24 cellular contexts compared by ENCODE assay signal in the genomic region with DNA sequence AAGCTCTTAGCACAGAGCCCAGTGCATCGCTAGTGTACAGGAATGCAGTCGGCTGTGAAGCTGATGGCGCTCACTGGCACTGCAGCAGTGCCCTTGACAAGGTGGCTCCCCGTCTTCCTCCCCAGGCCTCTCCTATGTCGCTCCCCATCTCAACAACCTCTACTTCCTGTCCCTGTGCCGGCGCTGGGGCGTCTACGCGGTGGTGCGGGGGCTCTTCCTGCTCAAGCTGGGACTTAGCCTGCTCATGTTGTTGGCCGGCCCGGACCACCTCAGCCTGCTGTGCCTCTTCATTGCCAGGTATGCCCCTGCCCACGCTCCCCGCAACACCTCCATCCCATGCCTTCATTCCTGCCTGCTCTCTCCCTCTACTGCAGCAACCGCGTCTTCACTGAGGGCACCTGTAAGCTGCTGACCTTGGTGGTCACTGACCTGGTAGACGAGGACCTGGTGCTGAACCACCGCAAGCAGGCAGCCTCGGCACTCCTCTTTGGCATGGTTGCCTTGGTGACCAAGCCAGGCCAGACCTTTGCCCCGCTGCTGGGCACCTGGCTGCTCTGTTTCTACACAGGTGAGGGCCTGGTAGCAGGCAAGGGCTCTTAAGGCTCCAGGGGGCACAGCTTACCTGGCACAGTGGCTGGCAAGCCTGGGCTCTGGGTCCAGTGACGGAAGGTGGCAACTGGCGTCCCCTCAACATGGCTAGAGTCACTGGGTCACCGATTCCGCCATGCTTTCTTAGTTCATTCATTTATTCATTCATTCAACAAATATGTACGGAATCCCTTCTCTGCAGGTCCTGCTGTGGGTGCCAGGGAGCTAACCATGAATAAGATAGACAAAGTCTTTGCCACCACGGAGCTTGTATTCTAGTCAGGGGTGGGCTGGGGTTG. TPM values are rescaled to one million over a fixed set of nuclear protein-coding genes. Genes with fewer than 3 reads are reported as not detected.
A peak's percentile ranks its signal among the peaks of the same experiment; 100 is the strongest.
DNase-seq lines count a peak whose midpoint lies in the region; ATAC-seq, FAIRE-seq and TF ChIP-seq lines count a peak whose summit lies in the region.
"Had no signal": no experiment of that assay in that cellular context is flagged by ENCODE, and none has a peak within 500 bp of the region (broad histone marks: within the 10 kb centered on the region; RNA-seq: fewer than 3 reads in every experiment).

No MANE protein-coding gene starts in this region.

- peaks cover 0 to 5% of the 10 kb centered on the region in 2 donors for H3K36me3 Mint-ChIP-seq in CD4-positive, alpha-beta memory T cell
- H3K36me3 Mint-ChIP-seq in Calu3 (ENCODE audit: insufficient read depth, unreplicated experiment), result peaks cover 20% of the 10 kb centered on the region
- H3K36me3 Mint-ChIP-seq in activated T-helper 17 cell treated with anti-CD3 and anti-CD28 coated beads, Interleukin-2, amount 50 U/mL, for 72 hours (ENCODE audit: low read depth), result peaks cover 7% of the 10 kb centered on the region

- no peak for TF ChIP-seq POLR2A in HepG2 (IDR thresholded peaks at IDR 0.05; ENCODE audit: insufficient read depth in 1 of 2, low read depth in 2 of 2, low read length in 2 of 2)

- H3K9me3 ChIP-seq in CD4-positive, alpha-beta memory T cell (ENCODE audit: control insufficient read depth in 1 of 2, low read length in 2 of 2), result no peaks in the 10 kb centered on the region
- no peaks in the 10 kb centered on the region for H3K9me3 ChIP-seq in HepG2 (ENCODE audit: low read length)
- H3K9me3 ChIP-seq: BE2C, esophagus muscularis mucosa, left ventricle myocardium inferior, pancreas, sigmoid colon, transverse colon had no signal

- TF ChIP-seq RAD21 in HepG2 (CRISPR knock-in tag; IDR thresholded peaks at IDR 0.05), result no peak

- H3K79me2 ChIP-seq in HepG2 (ENCODE audit: insufficient read depth, low read length), result no peaks in the 10 kb centered on the region

- H3K27me3 Mint-ChIP-seq in CD4-positive, alpha-beta memory T cell, result no peaks in the 10 kb centered on the region
- no peaks in the 10 kb centered on the region for H3K27me3 Mint-ChIP-seq in Calu3 (ENCODE audit: unreplicated experiment)
- no peaks in the 10 kb centered on the region for H3K27me3 Mint-ChIP-seq in activated T-helper 17 cell treated with anti-CD3 and anti-CD28 coated beads, Interleukin-2, amount 50 U/mL, for 72 hours

- TF ChIP-seq EP300 in HepG2 (IDR thresholded peaks at IDR 0.05; ENCODE audit: low read depth in 2 of 2, low read length in 2 of 2) (no peak), HepG2 (CRISPR knock-in tag; IDR thresholded peaks at IDR 0.05; ENCODE audit: borderline replicate concordance) (no peak)

- WGBS in HepG2 (ENCODE audit: low lambda C conversion rate), result 94% methylated on average over 27 of the region's 27 CpGs

- TF ChIP-seq CTCF in Calu3 (IDR thresholded peaks at IDR 0.05; ENCODE audit: unreplicated experiment), result no peak
- no peak for TF ChIP-seq CTCF in HepG2 (CRISPR knock-in tag; IDR thresholded peaks at IDR 0.05)

- no peak overlapping the region for H3K27ac ChIP-seq in CD4-positive, alpha-beta memory T cell (ENCODE audit: low read depth, low read length)
- no peak overlapping the region for H3K27ac ChIP-seq in HepG2 (ENCODE audit: extremely low read length, insufficient read depth, low read length)
- H3K27ac ChIP-seq: dorsolateral prefrontal cortex, esophagus muscularis mucosa, left ventricle myocardium inferior, pancreas, sigmoid colon, transverse colon had no signal

- peak; percentile 53 for ATAC-seq in activated T-helper 17 cell treated with anti-CD3 and anti-CD28 coated beads, Interleukin-2, amount 50 U/mL, for 72 hours (replicated peaks)
- ATAC-seq in HepG2 (no peak), HG02763 (IDR thresholded peaks at IDR 0.05; ENCODE audit: unreplicated experiment) (no peak), HG03108 (IDR thresholded peaks at IDR 0.05; ENCODE audit: unreplicated experiment) (no peak), HG02610 (IDR thresholded peaks at IDR 0.05; ENCODE audit: unreplicated experiment) (no peak)
- ATAC-seq: pancreas had no signal

- H3K27me3 ChIP-seq in CD4-positive, alpha-beta memory T cell (ENCODE audit: insufficient read depth, low read length), result no peaks in the 10 kb centered on the region
- no peaks in the 10 kb centered on the region for H3K27me3 ChIP-seq in HepG2 (ENCODE audit: control insufficient read depth in 1 of 2, insufficient read depth in 2 of 2, low read length in 2 of 2)
- H3K27me3 ChIP-seq: BE2C, dorsolateral prefrontal cortex, esophagus muscularis mucosa, pancreas, sigmoid colon, transverse colon had no signal

- peaks cover 7 to 24% (median 12%) of the 10 kb centered on the region in 4 donors for H3K4me1 Mint-ChIP-seq in CD4-positive, alpha-beta memory T cell
- H3K4me1 Mint-ChIP-seq in Calu3 (ENCODE audit: low read depth, unreplicated experiment), result no peaks in the 10 kb centered on the region
- H3K4me1 Mint-ChIP-seq in activated T-helper 17 cell treated with anti-CD3 and anti-CD28 coated beads, Interleukin-2, amount 50 U/mL, for 72 hours, result no peaks in the 10 kb centered on the region

- no peak overlapping the region for H3K4me2 ChIP-seq in HepG2 (ENCODE audit: low read depth, low read length)

- H4K20me1 ChIP-seq in HepG2 (ENCODE audit: insufficient read depth, low read length), result no peaks in the 10 kb centered on the region

- no peaks in the 10 kb centered on the region for H3K36me3 ChIP-seq in CD4-positive, alpha-beta memory T cell (ENCODE audit: insufficient read depth, low read length)
- H3K36me3 ChIP-seq in HepG2 (replicated peaks in 1 of 2; ENCODE audit: control insufficient read depth in 1 of 2, insufficient read depth in 2 of 2, low read length in 2 of 2), result no peaks in the 10 kb centered on the region
- H3K36me3 ChIP-seq: left ventricle myocardium inferior, pancreas, transverse colon had no signal

- CTCF ChIA-PET in CD4-positive, alpha-beta memory T cell (lab: Charles Lee; ENCODE audit: partially characterized antibody), result interaction anchor here (1.1 to 1.9 kb wide), 7 partner anchors 31 to 244 kb away, joined by 3 to 6 read pairs (median 3); a partner anchor contains a TSS
- CTCF ChIA-PET in Calu3 (lab: Charles Lee) (no interaction called here), HepG2 (lab: Yijun Ruan, JAX; ENCODE audit: low intra/inter-chr PET ratio, low total read pairs) (no interaction called here)

- POLR2A ChIA-PET in CD4-positive, alpha-beta memory T cell (lab: Charles Lee; ENCODE audit: partially characterized antibody), result interaction anchor here (0.9 to 3.2 kb wide), 9 partner anchors 10 to 80 kb away, joined by 3 to 24 read pairs (median 4); a partner anchor contains a TSS
- POLR2A ChIA-PET in HepG2 (lab: Yijun Ruan, JAX), result interaction anchor here (1.7 kb wide), 1 partner anchor 10 kb away, joined by 3 read pairs; no protein-coding TSS in a partner anchor

- in situ Hi-C loops in HepG2 (cut with HindIII; ENCODE audit: extremely low pct_ligation_motif_present, low pct_unique_long_range_greater_than_20kb), result loop anchor here (10.0 kb wide), 1 partner anchor 69 kb away; no protein-coding TSS in a partner anchor

- H3K4me1 ChIP-seq in CD4-positive, alpha-beta memory T cell (ENCODE audit: insufficient read depth, low read length), result peaks cover 15% of the 10 kb centered on the region
- H3K4me1 ChIP-seq in HepG2 (ENCODE audit: insufficient read depth, low read length), result no peaks in the 10 kb centered on the region
- H3K4me1 ChIP-seq: BE2C, pancreas, sigmoid colon, transverse colon had no signal

- intact Hi-C loops in CD4-positive, alpha-beta memory T cell (cut with micrococcal nuclease), result no loop called here
- intact Hi-C loops in Calu3 (cut with micrococcal nuclease; ENCODE audit: unreplicated experiment), result no loop called here
- intact Hi-C loops in HepG2 (cut with micrococcal nuclease; ENCODE audit: unreplicated experiment), result loop anchor here (2.0 kb wide), 1 partner anchor 25 kb away; no protein-coding TSS in a partner anchor

- no peak for FAIRE-seq in HepG2 (lab: Jason Lieb, UNC)
- FAIRE-seq: pancreas had no signal

- peak overlapping the region in 7 of 8 donors; percentile 21 to 68 (median 52) for H3K4me3 Mint-ChIP-seq in CD4-positive, alpha-beta memory T cell
- no peak overlapping the region for H3K4me3 Mint-ChIP-seq in Calu3 (ENCODE audit: low read depth, unreplicated experiment)
- H3K4me3 Mint-ChIP-seq in activated T-helper 17 cell treated with anti-CD3 and anti-CD28 coated beads, Interleukin-2, amount 50 U/mL, for 72 hours, result no peak overlapping the region

- BruUV-seq in Calu3 (replicated peaks; lab: Mats Ljungman, UMichigan) (no TSS peak), HepG2 (replicated peaks; lab: Mats Ljungman, UMichigan) (no TSS peak)

- peak in 3 of 5 donors; percentile 6 to 27 (median 12) for DNase-seq in CD4-positive, alpha-beta memory T cell
- DNase-seq in Calu3 (no peak), HepG2 (ENCODE audit: low spot score) (no peak), cortex of kidney (lab: John Stamatoyannopoulos, UW) (no peak)
- DNase-seq: BE2C, DMS153, dorsolateral prefrontal cortex, KG1, left ventricle myocardium inferior, NCI-H1092, NCI-H2171, NCI-H748 treated with DMSO at 0.1 percent for 48 hours, OCI-M1, SIG-M5, sigmoid colon, transverse colon had no signal

- H3K9ac ChIP-seq in HepG2 (ENCODE audit: insufficient read depth, low read depth, low read length), result no peak overlapping the region

- H2AFZ ChIP-seq in HepG2 (ENCODE audit: low read length), result no peak overlapping the region

- no peak overlapping the region for H3K4me3 ChIP-seq in CD4-positive, alpha-beta memory T cell (ENCODE audit: low read length in 2 of 2)
- H3K4me3 ChIP-seq in HepG2 (replicated peaks in 1 of 3; ENCODE audit: insufficient read depth in 1 of 3, low read depth in 2 of 3, low read length in 3 of 3), result no peak overlapping the region
- H3K4me3 ChIP-seq: dorsolateral prefrontal cortex, esophagus muscularis mucosa, left ventricle myocardium inferior, pancreas, sigmoid colon, transverse colon had no signal

- peak overlapping the region; percentile 47 to 92 (median 78) for H3K27ac Mint-ChIP-seq in CD4-positive, alpha-beta memory T cell
- peak overlapping the region; percentile 11 for H3K27ac Mint-ChIP-seq in Calu3 (ENCODE audit: unreplicated experiment)
- peak overlapping the region; percentile 63 for H3K27ac Mint-ChIP-seq in activated T-helper 17 cell treated with anti-CD3 and anti-CD28 coated beads, Interleukin-2, amount 50 U/mL, for 72 hours

- H3K9me3 Mint-ChIP-seq in CD4-positive, alpha-beta memory T cell, result no peaks in the 10 kb centered on the region
- H3K9me3 Mint-ChIP-seq in Calu3 (ENCODE audit: low read depth, unreplicated experiment), result no peaks in the 10 kb centered on the region
- no peaks in the 10 kb centered on the region for H3K9me3 Mint-ChIP-seq in activated T-helper 17 cell treated with anti-CD3 and anti-CD28 coated beads, Interleukin-2, amount 50 U/mL, for 72 hours

RNA-seq across cellular contexts. Expression of a gene that starts 22.3 kb away (rescaled TPM):
- 1 to 10 TPM in 1 of 2 experiments, under 1 TPM in 1; 0.89 to 1.6 TPM for total RNA-seq in CD4-positive, alpha-beta memory T cell
- polyA plus RNA-seq in CD4-positive, alpha-beta memory T cell, result under 1 TPM; 0.41 to 0.42 TPM
- total RNA-seq in Calu3 (2022) (0.57 and 0.59 TPM in 2 replicates), HepG2 (2016; rRNA removed; fragmentation: Illumina TruSeq; extraction: Trizol) (0.07 TPM in 1 of 2 replicates, not detected in the other)
- total RNA-seq in activated T-helper 17 cell treated with anti-CD3 and anti-CD28 coated beads, Interleukin-2, amount 50 U/mL, for 72 hours, result under 1 TPM; 0.29 to 0.39 TPM
- total RNA-seq in HepG2 (2016; cell fraction: cytosol; rRNA removed; fragmentation: Illumina TruSeq; extraction: Trizol; ENCODE audit: low read depth), result 0.40 TPM in 1 of 2 replicates, not detected in the other
- not detected in 2 replicates for total RNA-seq in HepG2 (2016; cell fraction: insoluble cytoplasmic fraction; rRNA removed; fragmentation: Illumina TruSeq; extraction: Trizol)
- total RNA-seq in HepG2 (2016; cell fraction: membrane; rRNA removed; fragmentation: Illumina TruSeq; extraction: Trizol), result 0.28 TPM in 1 of 2 replicates, not detected in the other
- total RNA-seq in HepG2 (2016; cell fraction: nucleus; rRNA removed; fragmentation: Illumina TruSeq; extraction: Trizol), result not detected in 2 replicates
- 0.05 TPM in 2 replicates for polyA plus RNA-seq in HepG2 (2011; rRNA removed)
- 0.12 and 0.17 TPM in 2 replicates for polyA plus RNA-seq in HepG2 (2011; cell fraction: cytosol; rRNA removed)
- polyA plus RNA-seq in HepG2 (2011; cell fraction: nucleus; rRNA removed), result 0.19 TPM in 1 of 2 replicates, not detected in the other
- 1.3 TPM in 2 replicates for polyA plus RNA-seq in HepG2 (2012)
- 0.15 and 0.16 TPM in 2 replicates for polyA plus RNA-seq in HepG2 (2016; cell fraction: cytosol; fragmentation: Illumina TruSeq; extraction: Trizol; ENCODE audit: low read depth)
- polyA plus RNA-seq in HepG2 (2016; cell fraction: insoluble cytoplasmic fraction; fragmentation: Illumina TruSeq; extraction: Trizol; ENCODE audit: low read depth), result 0.26 TPM in 1 of 2 replicates, not detected in the other
- 0.19 TPM in 1 of 2 replicates, not detected in the other for polyA plus RNA-seq in HepG2 (2016; cell fraction: membrane; fragmentation: Illumina TruSeq; extraction: Trizol; ENCODE audit: low read depth)
- polyA plus RNA-seq in HepG2 (2016; cell fraction: nucleus; fragmentation: Illumina TruSeq; extraction: Trizol; ENCODE audit: insufficient read depth, low read depth), result not detected in 2 replicates
- 0.32 and 1.9 TPM in 2 replicates for polyA minus RNA-seq in HepG2 (2011; rRNA and poly(A)+ RNA removed; ENCODE audit: low replicate concordance)
- not detected in 2 replicates for polyA minus RNA-seq in HepG2 (2011; cell fraction: cytosol; rRNA and poly(A)+ RNA removed)
- polyA minus RNA-seq in HepG2 (2011; cell fraction: nucleus; rRNA and poly(A)+ RNA removed), result 0.39 TPM in 1 of 2 replicates, not detected in the other
- total RNA-seq: glomerular endothelial cell, H4, left ventricle myocardium inferior had no signal

RNA-seq across cellular contexts. Expression of a gene that starts 28.8 kb away (rescaled TPM):
- 10 to 100 TPM; 54.9 to 60.0 TPM for total RNA-seq in CD4-positive, alpha-beta memory T cell
- 10 to 100 TPM; 69.9 to 72.3 TPM for polyA plus RNA-seq in CD4-positive, alpha-beta memory T cell
- 43.7 and 48.2 TPM in 2 replicates for total RNA-seq in Calu3 (2022)
- total RNA-seq in activated T-helper 17 cell treated with anti-CD3 and anti-CD28 coated beads, Interleukin-2, amount 50 U/mL, for 72 hours, result 10 to 100 TPM; 43.0 to 74.4 TPM
- total RNA-seq in HepG2 (2016; rRNA removed; fragmentation: Illumina TruSeq; extraction: Trizol), result 62.8 and 69.4 TPM in 2 replicates
- 14.7 and 16.3 TPM in 2 replicates for total RNA-seq in HepG2 (2016; cell fraction: cytosol; rRNA removed; fragmentation: Illumina TruSeq; extraction: Trizol; ENCODE audit: low read depth)
- 63.0 and 73.2 TPM in 2 replicates for total RNA-seq in HepG2 (2016; cell fraction: insoluble cytoplasmic fraction; rRNA removed; fragmentation: Illumina TruSeq; extraction: Trizol)
- 32.7 and 37.9 TPM in 2 replicates for total RNA-seq in HepG2 (2016; cell fraction: membrane; rRNA removed; fragmentation: Illumina TruSeq; extraction: Trizol)
- 35.2 and 40.1 TPM in 2 replicates for total RNA-seq in HepG2 (2016; cell fraction: nucleus; rRNA removed; fragmentation: Illumina TruSeq; extraction: Trizol)
- 59.6 and 75.9 TPM in 2 replicates for polyA plus RNA-seq in HepG2 (2011; rRNA removed)
- 51.7 and 56.1 TPM in 2 replicates for polyA plus RNA-seq in HepG2 (2011; cell fraction: cytosol; rRNA removed)
- 46.8 and 55.9 TPM in 2 replicates for polyA plus RNA-seq in HepG2 (2011; cell fraction: nucleus; rRNA removed)
- 33.3 and 42.9 TPM in 2 replicates for polyA plus RNA-seq in HepG2 (2012)
- polyA plus RNA-seq in HepG2 (2016; cell fraction: cytosol; fragmentation: Illumina TruSeq; extraction: Trizol; ENCODE audit: low read depth), result 13.4 and 14.5 TPM in 2 replicates
- 64.8 and 71.3 TPM in 2 replicates for polyA plus RNA-seq in HepG2 (2016; cell fraction: insoluble cytoplasmic fraction; fragmentation: Illumina TruSeq; extraction: Trizol; ENCODE audit: low read depth)
- 24.6 and 24.8 TPM in 2 replicates for polyA plus RNA-seq in HepG2 (2016; cell fraction: membrane; fragmentation: Illumina TruSeq; extraction: Trizol; ENCODE audit: low read depth)
- polyA plus RNA-seq in HepG2 (2016; cell fraction: nucleus; fragmentation: Illumina TruSeq; extraction: Trizol; ENCODE audit: insufficient read depth, low read depth), result 49.5 and 54.0 TPM in 2 replicates
- polyA minus RNA-seq in HepG2 (2011; rRNA and poly(A)+ RNA removed; ENCODE audit: low replicate concordance), result 150 and 215 TPM in 2 replicates
- polyA minus RNA-seq in HepG2 (2011; cell fraction: cytosol; rRNA and poly(A)+ RNA removed), result 37.5 and 44.2 TPM in 2 replicates
- 29.6 and 42.6 TPM in 2 replicates for polyA minus RNA-seq in HepG2 (2011; cell fraction: nucleus; rRNA and poly(A)+ RNA removed)

RNA-seq across cellular contexts. Expression of a gene that starts 30.1 kb away (rescaled TPM):
- total RNA-seq in CD4-positive, alpha-beta memory T cell, result 10 to 100 TPM; 20.5 to 22.0 TPM
- 10 to 100 TPM in 1 of 2 donors, 1 to 10 TPM in 1; 2.0 to 12.6 TPM for polyA plus RNA-seq in CD4-positive, alpha-beta memory T cell
- total RNA-seq in Calu3 (2022) (6.7 and 7.0 TPM in 2 replicates), HepG2 (2016; rRNA removed; fragmentation: Illumina TruSeq; extraction: Trizol) (2.9 and 4.0 TPM in 2 replicates)
- 10 to 100 TPM; 11.1 to 16.2 TPM for total RNA-seq in activated T-helper 17 cell treated with anti-CD3 and anti-CD28 coated beads, Interleukin-2, amount 50 U/mL, for 72 hours
- total RNA-seq in HepG2 (2016; cell fraction: cytosol; rRNA removed; fragmentation: Illumina TruSeq; extraction: Trizol; ENCODE audit: low read depth), result 0.61 and 1.5 TPM in 2 replicates
- 2.6 and 3.8 TPM in 2 replicates for total RNA-seq in HepG2 (2016; cell fraction: insoluble cytoplasmic fraction; rRNA removed; fragmentation: Illumina TruSeq; extraction: Trizol)
- total RNA-seq in HepG2 (2016; cell fraction: membrane; rRNA removed; fragmentation: Illumina TruSeq; extraction: Trizol), result 1.7 and 1.8 TPM in 2 replicates
- total RNA-seq in HepG2 (2016; cell fraction: nucleus; rRNA removed; fragmentation: Illumina TruSeq; extraction: Trizol), result 3.5 and 3.9 TPM in 2 replicates
- 5.5 and 6.7 TPM in 2 replicates for polyA plus RNA-seq in HepG2 (2011; rRNA removed)
- 4.9 and 5.6 TPM in 2 replicates for polyA plus RNA-seq in HepG2 (2011; cell fraction: cytosol; rRNA removed)
- 5.9 and 6.9 TPM in 2 replicates for polyA plus RNA-seq in HepG2 (2011; cell fraction: nucleus; rRNA removed)
- polyA plus RNA-seq in HepG2 (2012), result 5.4 and 5.8 TPM in 2 replicates
- 0.36 and 0.45 TPM in 2 replicates for polyA plus RNA-seq in HepG2 (2016; cell fraction: cytosol; fragmentation: Illumina TruSeq; extraction: Trizol; ENCODE audit: low read depth)
- 5.4 and 6.5 TPM in 2 replicates for polyA plus RNA-seq in HepG2 (2016; cell fraction: insoluble cytoplasmic fraction; fragmentation: Illumina TruSeq; extraction: Trizol; ENCODE audit: low read depth)
- 1.2 and 1.4 TPM in 2 replicates for polyA plus RNA-seq in HepG2 (2016; cell fraction: membrane; fragmentation: Illumina TruSeq; extraction: Trizol; ENCODE audit: low read depth)
- polyA plus RNA-seq in HepG2 (2016; cell fraction: nucleus; fragmentation: Illumina TruSeq; extraction: Trizol; ENCODE audit: insufficient read depth, low read depth), result 5.6 and 7.3 TPM in 2 replicates
- polyA minus RNA-seq in HepG2 (2011; rRNA and poly(A)+ RNA removed; ENCODE audit: low replicate concordance), result 8.4 and 12.3 TPM in 2 replicates
- 4.6 and 5.1 TPM in 2 replicates for polyA minus RNA-seq in HepG2 (2011; cell fraction: cytosol; rRNA and poly(A)+ RNA removed)
- polyA minus RNA-seq in HepG2 (2011; cell fraction: nucleus; rRNA and poly(A)+ RNA removed), result 4.8 and 5.7 TPM in 2 replicates

RNA-seq across cellular contexts. Expression of a gene that starts 41.3 kb away (rescaled TPM):
- total RNA-seq in CD4-positive, alpha-beta memory T cell, result 10 to 100 TPM; 27.2 to 30.8 TPM
- polyA plus RNA-seq in CD4-positive, alpha-beta memory T cell, result 10 to 100 TPM; 52.0 to 57.5 TPM
- 38.1 and 43.8 TPM in 2 replicates for total RNA-seq in Calu3 (2022)
- total RNA-seq in activated T-helper 17 cell treated with anti-CD3 and anti-CD28 coated beads, Interleukin-2, amount 50 U/mL, for 72 hours, result 10 to 100 TPM; 53.3 to 58.5 TPM
- total RNA-seq in HepG2 (2016; rRNA removed; fragmentation: Illumina TruSeq; extraction: Trizol), result 13.0 and 13.1 TPM in 2 replicates
- 4.3 and 6.6 TPM in 2 replicates for total RNA-seq in HepG2 (2016; cell fraction: cytosol; rRNA removed; fragmentation: Illumina TruSeq; extraction: Trizol; ENCODE audit: low read depth)
- total RNA-seq in HepG2 (2016; cell fraction: insoluble cytoplasmic fraction; rRNA removed; fragmentation: Illumina TruSeq; extraction: Trizol), result 11.4 and 14.7 TPM in 2 replicates
- total RNA-seq in HepG2 (2016; cell fraction: membrane; rRNA removed; fragmentation: Illumina TruSeq; extraction: Trizol), result 8.6 and 10.3 TPM in 2 replicates
- total RNA-seq in HepG2 (2016; cell fraction: nucleus; rRNA removed; fragmentation: Illumina TruSeq; extraction: Trizol), result 7.0 and 9.7 TPM in 2 replicates
- 18.4 and 19.3 TPM in 2 replicates for polyA plus RNA-seq in HepG2 (2011; rRNA removed)
- polyA plus RNA-seq in HepG2 (2011; cell fraction: cytosol; rRNA removed), result 31.2 and 40.8 TPM in 2 replicates
- polyA plus RNA-seq in HepG2 (2011; cell fraction: nucleus; rRNA removed), result 47.1 and 47.2 TPM in 2 replicates
- 17.2 and 18.2 TPM in 2 replicates for polyA plus RNA-seq in HepG2 (2012)
- 8.4 and 10.7 TPM in 2 replicates for polyA plus RNA-seq in HepG2 (2016; cell fraction: cytosol; fragmentation: Illumina TruSeq; extraction: Trizol; ENCODE audit: low read depth)
- 13.0 and 17.2 TPM in 2 replicates for polyA plus RNA-seq in HepG2 (2016; cell fraction: insoluble cytoplasmic fraction; fragmentation: Illumina TruSeq; extraction: Trizol; ENCODE audit: low read depth)
- polyA plus RNA-seq in HepG2 (2016; cell fraction: membrane; fragmentation: Illumina TruSeq; extraction: Trizol; ENCODE audit: low read depth), result 10.6 and 12.1 TPM in 2 replicates
- polyA plus RNA-seq in HepG2 (2016; cell fraction: nucleus; fragmentation: Illumina TruSeq; extraction: Trizol; ENCODE audit: insufficient read depth, low read depth), result 20.9 and 24.8 TPM in 2 replicates
- polyA minus RNA-seq in HepG2 (2011; rRNA and poly(A)+ RNA removed; ENCODE audit: low replicate concordance), result 14.5 and 32.9 TPM in 2 replicates
- polyA minus RNA-seq in HepG2 (2011; cell fraction: cytosol; rRNA and poly(A)+ RNA removed), result 6.2 and 7.1 TPM in 2 replicates
- 8.6 and 9.1 TPM in 2 replicates for polyA minus RNA-seq in HepG2 (2011; cell fraction: nucleus; rRNA and poly(A)+ RNA removed)

RNA-seq across cellular contexts. Expression of a gene that starts 53.1 kb away (rescaled TPM):
- 10 to 100 TPM; 21.1 to 24.1 TPM for total RNA-seq in CD4-positive, alpha-beta memory T cell
- polyA plus RNA-seq in CD4-positive, alpha-beta memory T cell, result 10 to 100 TPM; 27.5 to 44.5 TPM
- total RNA-seq in Calu3 (2022) (5.5 and 6.4 TPM in 2 replicates), HepG2 (2016; rRNA removed; fragmentation: Illumina TruSeq; extraction: Trizol) (8.3 and 8.6 TPM in 2 replicates)
- total RNA-seq in activated T-helper 17 cell treated with anti-CD3 and anti-CD28 coated beads, Interleukin-2, amount 50 U/mL, for 72 hours, result 10 to 100 TPM; 12.6 to 15.4 TPM
- 3.2 and 3.3 TPM in 2 replicates for total RNA-seq in HepG2 (2016; cell fraction: cytosol; rRNA removed; fragmentation: Illumina TruSeq; extraction: Trizol; ENCODE audit: low read depth)
- total RNA-seq in HepG2 (2016; cell fraction: insoluble cytoplasmic fraction; rRNA removed; fragmentation: Illumina TruSeq; extraction: Trizol), result 7.7 and 8.0 TPM in 2 replicates
- total RNA-seq in HepG2 (2016; cell fraction: membrane; rRNA removed; fragmentation: Illumina TruSeq; extraction: Trizol), result 5.6 and 6.1 TPM in 2 replicates
- total RNA-seq in HepG2 (2016; cell fraction: nucleus; rRNA removed; fragmentation: Illumina TruSeq; extraction: Trizol), result 3.3 and 3.6 TPM in 2 replicates
- 4.3 and 6.4 TPM in 2 replicates for polyA plus RNA-seq in HepG2 (2011; rRNA removed)
- 6.2 and 12.2 TPM in 2 replicates for polyA plus RNA-seq in HepG2 (2011; cell fraction: cytosol; rRNA removed)
- polyA plus RNA-seq in HepG2 (2011; cell fraction: nucleus; rRNA removed), result 30.9 and 35.5 TPM in 2 replicates
- 4.1 and 4.3 TPM in 2 replicates for polyA plus RNA-seq in HepG2 (2012)
- polyA plus RNA-seq in HepG2 (2016; cell fraction: cytosol; fragmentation: Illumina TruSeq; extraction: Trizol; ENCODE audit: low read depth), result 2.7 and 3.5 TPM in 2 replicates
- 6.9 and 8.6 TPM in 2 replicates for polyA plus RNA-seq in HepG2 (2016; cell fraction: insoluble cytoplasmic fraction; fragmentation: Illumina TruSeq; extraction: Trizol; ENCODE audit: low read depth)
- polyA plus RNA-seq in HepG2 (2016; cell fraction: membrane; fragmentation: Illumina TruSeq; extraction: Trizol; ENCODE audit: low read depth), result 4.3 and 4.4 TPM in 2 replicates
- polyA plus RNA-seq in HepG2 (2016; cell fraction: nucleus; fragmentation: Illumina TruSeq; extraction: Trizol; ENCODE audit: insufficient read depth, low read depth), result 9.7 TPM in 2 replicates
- polyA minus RNA-seq in HepG2 (2011; rRNA and poly(A)+ RNA removed; ENCODE audit: low replicate concordance), result 3.8 and 4.9 TPM in 2 replicates
- 2.8 and 4.0 TPM in 2 replicates for polyA minus RNA-seq in HepG2 (2011; cell fraction: cytosol; rRNA and poly(A)+ RNA removed)
- polyA minus RNA-seq in HepG2 (2011; cell fraction: nucleus; rRNA and poly(A)+ RNA removed), result 3.0 and 3.4 TPM in 2 replicates

Comparison
In these comparisons a context has a peak if more than half of its experiments do, and no peak if none do; other contexts are left out.
1. DNase-seq: peak in CD4-positive, alpha-beta memory T cell (3 of 5); none in Calu3 (single experiment), HepG2 (single experiment) and cortex of kidney (single experiment).
2. H3K27ac Mint-ChIP-seq: peak in every context shown above with its lines; median percentile 78 in CD4-positive, alpha-beta memory T cell; 63 in activated T-helper 17 cell treated with anti-CD3 and anti-CD28 coated beads, Interleukin-2, amount 50 U/mL, for 72 hours; 11 in Calu3.
3. H3K4me3 Mint-ChIP-seq: peak in CD4-positive, alpha-beta memory T cell (7 of 8); none in Calu3 (single experiment) and activated T-helper 17 cell treated with anti-CD3 and anti-CD28 coated beads, Interleukin-2, amount 50 U/mL, for 72 hours (single experiment).